8 cellular contexts compared by ENCODE assay signal in the genomic region with DNA sequence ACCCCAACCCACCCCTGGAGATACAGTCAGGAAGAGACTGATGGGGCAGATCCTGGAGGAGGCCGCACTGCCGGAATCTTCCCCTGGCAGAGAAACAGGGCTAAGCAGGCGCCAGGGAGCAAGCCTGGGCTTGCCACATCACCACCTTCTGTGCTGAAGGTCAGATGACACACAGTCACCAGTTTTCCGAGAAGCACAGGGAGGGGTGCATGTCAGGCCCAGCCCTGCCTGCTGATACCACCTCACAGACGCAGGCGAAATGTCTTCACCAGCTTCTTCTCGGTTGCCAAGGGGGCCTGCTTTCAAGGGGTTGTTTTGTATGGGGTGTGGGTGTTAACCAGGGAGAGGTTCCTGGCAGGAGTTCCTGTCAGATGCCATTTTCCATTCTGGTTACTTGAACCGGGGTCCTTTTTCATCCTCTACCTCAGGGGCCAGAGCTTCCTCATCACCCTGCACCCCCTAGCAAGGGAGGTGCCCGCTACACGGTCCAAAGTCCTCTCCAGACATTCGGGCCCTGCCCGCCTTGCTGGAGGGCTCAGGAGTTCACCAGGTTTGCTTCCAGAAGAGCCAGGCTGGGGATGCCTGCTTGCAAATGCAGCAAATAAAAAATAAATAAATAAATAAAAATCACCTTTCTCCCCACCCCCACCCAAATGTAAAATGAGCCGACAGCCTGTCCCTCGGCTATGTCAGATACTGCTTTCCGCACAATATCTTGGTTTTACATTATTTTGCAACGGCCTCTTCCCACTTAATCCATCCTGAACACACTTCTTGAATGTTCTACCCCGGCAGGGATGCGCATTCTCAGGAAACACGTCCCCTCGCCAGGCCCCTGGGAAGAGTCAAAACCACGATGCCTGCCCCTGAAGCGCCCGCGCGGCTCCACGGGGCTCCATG. TPM values are rescaled to one million over a fixed set of nuclear protein-coding genes. Genes with fewer than 3 reads are reported as not detected.
DNase-seq lines count a peak whose midpoint lies in the region; ATAC-seq, FAIRE-seq and TF ChIP-seq lines count a peak whose summit lies in the region.

No MANE protein-coding gene starts in this region.

- CTCF ChIA-PET in K562 (lab: Yijun Ruan, JAX; ENCODE audit: low intra/inter-chr PET ratio) = no interaction called here

- ATAC-seq in GM18498 (IDR thresholded peaks at IDR 0.05; ENCODE audit: unreplicated experiment) (peak; percentile 17), K562 (no peak), HG02623 (IDR thresholded peaks at IDR 0.05; ENCODE audit: unreplicated experiment) (no peak), HG02981 (IDR thresholded peaks at IDR 0.05; ENCODE audit: unreplicated experiment) (no peak)

- no peak for TF ChIP-seq RAD21 in K562 (CRISPR knock-in tag; conservative IDR thresholded peaks at IDR 0.05 in 1 of 2, IDR thresholded peaks at IDR 0.05 in 1 of 2)

- H3K27me3 ChIP-seq in K562 (ENCODE audit: control insufficient read depth in 2 of 2, insufficient read depth in 2 of 2, low read length in 2 of 2) = no peaks in the 10 kb centered on the region
- H3K27me3 ChIP-seq in iPS DF 6.9 (ENCODE audit: control insufficient read depth, insufficient read depth, low read length) = no peaks in the 10 kb centered on the region
- no peaks in the 10 kb centered on the region for H3K27me3 ChIP-seq in sigmoid colon

- TF ChIP-seq CTCF in K562 (IDR thresholded peaks at IDR 0.05 in 2 of 3, conservative IDR thresholded peaks at IDR 0.05 in 1 of 3; ENCODE audit: insufficient read depth in 2 of 3, low read depth in 1 of 3, low read length in 3 of 3) = no peak
- TF ChIP-seq CTCF in sigmoid colon (IDR thresholded peaks at IDR 0.05) = no peak

- H4K20me1 ChIP-seq in K562 (replicated peaks; ENCODE audit: control insufficient read depth, insufficient read depth, low read length) = peaks cover 37% of the 10 kb centered on the region

- TF ChIP-seq POLR2A in K562 (conservative IDR thresholded peaks at IDR 0.05) = peak; percentile 69
- TF ChIP-seq POLR2A in sigmoid colon (IDR thresholded peaks at IDR 0.05) = peak; percentile 59 to 66

- H3K4me3 ChIP-seq in K562 (peak overlapping the region; percentile 79), iPS DF 6.9 (ENCODE audit: low read length) (peak overlapping the region; percentile 38; the same call in 1 of the 2 replicates), sigmoid colon (peak overlapping the region; percentile 74 to 88 (median 78))

- TF ChIP-seq EP300 in K562 (IDR thresholded peaks at IDR 0.05; ENCODE audit: low read length) = peak; percentile 81
- TF ChIP-seq EP300 in sigmoid colon (IDR thresholded peaks at IDR 0.05) = peak; percentile 94 to 100 (median 98)

- H3K9me3 ChIP-seq in K562 (replicated peaks; ENCODE audit: control insufficient read depth, insufficient read depth, low read depth, low read length) (no peaks in the 10 kb centered on the region), iPS DF 6.9 (ENCODE audit: control insufficient read depth, insufficient read depth, low read length) (no peaks in the 10 kb centered on the region), sigmoid colon (no peaks in the 10 kb centered on the region)

- H3K9ac ChIP-seq in K562 (ENCODE audit: insufficient read depth in 1 of 2, low read depth in 2 of 2, low read length in 2 of 2) = peak overlapping the region; percentile 94 to 98

- H2AFZ ChIP-seq in K562 (ENCODE audit: low read depth, low read length) = peak overlapping the region; percentile 15; the same call in 1 of the 2 replicates

- DNase-seq in NCI-H2107 (lab: John Stamatoyannopoulos, UW) (peak; percentile 82), UCSD-AML1 (lab: John Stamatoyannopoulos, UW; ENCODE audit: unreplicated experiment) (peak; percentile 85), K562 (ENCODE audit: extremely low read depth in 1 of 4, low spot score in 3 of 4) (peak in 2 of 4 experiments; percentile 69 to 91), iPS DF 6.9 (ENCODE audit: low read depth, low spot score) (no peak), sigmoid colon (peak; percentile 98)

- FAIRE-seq in K562 (lab: Jason Lieb, UNC) = peak; percentile 78

- peak overlapping the region; percentile 98 for H3K27ac ChIP-seq in K562 (ENCODE audit: extremely low read depth, low read depth, low read length)
- H3K27ac ChIP-seq in iPS DF 6.9 (ENCODE audit: low read length) = no peak overlapping the region
- H3K27ac ChIP-seq in sigmoid colon = peak overlapping the region; percentile 97 to 100 (median 100)

- peaks cover 45 to 59% of the 10 kb centered on the region in 2 experiments for H3K4me1 ChIP-seq in K562 (replicated peaks in 1 of 2; ENCODE audit: control insufficient read depth in 2 of 2, insufficient read depth in 2 of 2, low read length in 2 of 2)
- peaks cover 29% of the 10 kb centered on the region for H3K4me1 ChIP-seq in iPS DF 6.9 (ENCODE audit: control insufficient read depth, insufficient read depth, low read length)
- H3K4me1 ChIP-seq in sigmoid colon = peaks cover 0 to 57% (median 53%) of the 10 kb centered on the region in 4 donors

- H3K9me1 ChIP-seq in K562 (ENCODE audit: control insufficient read depth, insufficient read depth, low read length) = no peaks in the 10 kb centered on the region

- H3K4me2 ChIP-seq in K562 (ENCODE audit: insufficient read depth, low read length) = peak overlapping the region; percentile 91

- in situ Hi-C loops in K562 (cut with MboI) = no loop called here

- POLR2A ChIA-PET in K562 (lab: Yijun Ruan, JAX) = interaction anchor here (0.5 to 17.3 kb wide), 22 partner anchors 9 to 893 kb away, joined by 3 to 1349 read pairs (median 4); a partner anchor contains a TSS

- under 1% methylated on average over 26 of the region's 26 CpGs for WGBS in K562 (ENCODE audit: insufficient coverage, low coverage, missing lambda C conversion rate)
- WGBS in iPS DF 6.9 (ENCODE audit: insufficient coverage, insufficient read length) = no CpG with 5 or more reads among the region's 26 CpGs
- 1 to 2% methylated on average over 26 of the region's 26 CpGs for WGBS in sigmoid colon, 2 donors

- intact Hi-C loops in K562 (cut with micrococcal nuclease) = loop anchor here (1.0 kb wide), 1 partner anchor 76 kb away; no protein-coding TSS in a partner anchor
- intact Hi-C loops in sigmoid colon (cut with DNase I) = loop anchor here (1.0 to 5.0 kb wide), 2 partner anchors 56 to 151 kb away; a partner anchor contains a TSS

- TSS peak; percentile 89 for BruUV-seq in K562 (replicated peaks; lab: Mats Ljungman, UMichigan)

- peaks cover 92% of the 10 kb centered on the region for H3K79me2 ChIP-seq in K562 (ENCODE audit: control insufficient read depth, insufficient read depth, low read length)

- H3K36me3 ChIP-seq in K562 (ENCODE audit: control insufficient read depth, insufficient read depth, low read length) (peaks cover 37% of the 10 kb centered on the region), iPS DF 6.9 (ENCODE audit: control insufficient read depth, insufficient read depth, low read length) (no peaks in the 10 kb centered on the region), sigmoid colon (peaks cover 5 to 33% (median 18%) of the 10 kb centered on the region in 4 donors)

RNA-seq across cellular contexts. Expression of a gene that starts 1.1 kb away (rescaled TPM):
- total RNA-seq in K562 (2011; cell fraction: chromatin; rRNA removed; ENCODE audit: low replicate concordance) = 684 and 1,510 TPM in 2 replicates
- 291 and 321 TPM in 2 replicates for total RNA-seq in K562 (2011; cell fraction: nucleolus; rRNA removed)
- total RNA-seq in K562 (2011; cell fraction: nucleoplasm; rRNA removed) = 737 and 1,283 TPM in 2 replicates
- total RNA-seq in K562 (2014; rRNA removed) = 15.2 and 20.1 TPM in 2 replicates
- total RNA-seq in K562 (2014; rRNA removed; fragmentation: Illumina TruSeq; extraction: Trizol) = 62.8 and 76.9 TPM in 2 replicates
- total RNA-seq in K562 (2015; rRNA removed; fragmentation: Illumina TruSeq; extraction: Trizol) = 26.3 and 31.5 TPM in 2 replicates
- 129 and 208 TPM in 2 replicates for total RNA-seq in K562 (2021)
- 56.2 and 171 TPM in 2 replicates for polyA plus RNA-seq in K562 (2011; rRNA removed)
- 45.5 and 49.2 TPM in 2 replicates for polyA plus RNA-seq in K562 (2011; cell fraction: cytosol; rRNA removed)
- 234 and 651 TPM in 2 replicates for polyA plus RNA-seq in K562 (2011; cell fraction: nucleus; rRNA removed)
- 312 and 328 TPM in 2 replicates for polyA plus RNA-seq in K562 (2012)
- polyA plus RNA-seq in K562 (2014; fragmentation: Illumina TruSeq; extraction: Trizol) = 137 and 146 TPM in 2 replicates
- polyA plus RNA-seq in K562 (2014; fragmentation: Nextera tagmentation; extraction: Ambion mirVana) = 10 to 100 TPM; 22.8 to 30.1 TPM
- polyA plus RNA-seq in K562 (2014; rRNA removed) = 382 and 389 TPM in 2 replicates
- 92.6 and 137 TPM in 2 replicates for polyA minus RNA-seq in K562 (2011; rRNA and poly(A)+ RNA removed)
- polyA minus RNA-seq in K562 (2011; cell fraction: cytosol; rRNA and poly(A)+ RNA removed) = 19.9 and 35.6 TPM in 2 replicates
- polyA minus RNA-seq in K562 (2011; cell fraction: nucleus; rRNA and poly(A)+ RNA removed) = 168 and 220 TPM in 2 replicates
- total RNA-seq in sigmoid colon = 100 to 1,000 TPM; 142 to 573 (median 268) TPM
- polyA plus RNA-seq in sigmoid colon = 100 to 1,000 TPM in 1 of 3 donors, 10 to 100 TPM in 2; 26.8 to 587 (median 78.7) TPM

RNA-seq across cellular contexts. Expression of a gene that starts 35.0 kb away (rescaled TPM):
- 28.5 and 83.6 TPM in 2 replicates for total RNA-seq in K562 (2011; cell fraction: chromatin; rRNA removed; ENCODE audit: low replicate concordance)
- total RNA-seq in K562 (2011; cell fraction: nucleolus; rRNA removed) = 89.6 and 96.9 TPM in 2 replicates
- 32.8 and 36.5 TPM in 2 replicates for total RNA-seq in K562 (2011; cell fraction: nucleoplasm; rRNA removed)
- 34.6 and 46.5 TPM in 2 replicates for total RNA-seq in K562 (2014; rRNA removed)
- 6.2 and 8.6 TPM in 2 replicates for total RNA-seq in K562 (2014; rRNA removed; fragmentation: Illumina TruSeq; extraction: Trizol)
- total RNA-seq in K562 (2015; rRNA removed; fragmentation: Illumina TruSeq; extraction: Trizol) = 15.0 and 15.8 TPM in 2 replicates
- 44.2 and 54.5 TPM in 2 replicates for total RNA-seq in K562 (2021)
- 16.0 and 19.9 TPM in 2 replicates for polyA plus RNA-seq in K562 (2011; rRNA removed)
- polyA plus RNA-seq in K562 (2011; cell fraction: cytosol; rRNA removed) = 24.0 and 43.0 TPM in 2 replicates
- polyA plus RNA-seq in K562 (2011; cell fraction: nucleus; rRNA removed) = 25.1 and 46.6 TPM in 2 replicates
- polyA plus RNA-seq in K562 (2012) = 21.4 and 22.5 TPM in 2 replicates
- polyA plus RNA-seq in K562 (2014; fragmentation: Illumina TruSeq; extraction: Trizol) = 12.0 and 19.4 TPM in 2 replicates
- 1 to 10 TPM; 4.5 to 5.0 TPM for polyA plus RNA-seq in K562 (2014; fragmentation: Nextera tagmentation; extraction: Ambion mirVana)
- 33.4 and 41.7 TPM in 2 replicates for polyA plus RNA-seq in K562 (2014; rRNA removed)
- 8.4 and 13.5 TPM in 2 replicates for polyA minus RNA-seq in K562 (2011; rRNA and poly(A)+ RNA removed)
- polyA minus RNA-seq in K562 (2011; cell fraction: cytosol; rRNA and poly(A)+ RNA removed) = 21.0 and 21.1 TPM in 2 replicates
- 28.1 and 34.6 TPM in 2 replicates for polyA minus RNA-seq in K562 (2011; cell fraction: nucleus; rRNA and poly(A)+ RNA removed)
- total RNA-seq in sigmoid colon = 10 to 100 TPM; 10.7 to 27.5 (median 15.6) TPM
- polyA plus RNA-seq in sigmoid colon = 10 to 100 TPM; 21.6 to 29.0 (median 25.2) TPM

RNA-seq across cellular contexts. Expression of a gene that starts 39.0 kb away (rescaled TPM):
- 2.5 and 2.9 TPM in 2 replicates for total RNA-seq in K562 (2011; cell fraction: chromatin; rRNA removed; ENCODE audit: low replicate concordance)
- total RNA-seq in K562 (2011; cell fraction: nucleolus; rRNA removed) = 2.7 and 3.6 TPM in 2 replicates
- 2.3 and 2.7 TPM in 2 replicates for total RNA-seq in K562 (2011; cell fraction: nucleoplasm; rRNA removed)
- total RNA-seq in K562 (2014; rRNA removed) (0.82 and 2.3 TPM in 2 replicates), K562 (2014; rRNA removed; fragmentation: Illumina TruSeq; extraction: Trizol) (0.55 and 0.57 TPM in 2 replicates), K562 (2015; rRNA removed; fragmentation: Illumina TruSeq; extraction: Trizol) (0.40 and 0.45 TPM in 2 replicates), K562 (2021) (0.92 and 2.2 TPM in 2 replicates), sigmoid colon (1 to 10 TPM; 2.5 to 8.9 (median 6.0) TPM)
- polyA plus RNA-seq in K562 (2011; rRNA removed) (0.61 and 0.81 TPM in 2 replicates), K562 (2014; fragmentation: Illumina TruSeq; extraction: Trizol) (0.51 and 0.68 TPM in 2 replicates), K562 (2014; fragmentation: Nextera tagmentation; extraction: Ambion mirVana) (under 1 TPM; 0.15 to 0.34 TPM), K562 (2014; rRNA removed) (0.93 and 1.1 TPM in 2 replicates), sigmoid colon (10 to 100 TPM in 1 of 3 donors, 1 to 10 TPM in 2; 1.2 to 12.8 (median 2.5) TPM)
- polyA plus RNA-seq in K562 (2011; cell fraction: cytosol; rRNA removed) = 0.49 and 0.85 TPM in 2 replicates
- 1.2 and 3.9 TPM in 2 replicates for polyA plus RNA-seq in K562 (2011; cell fraction: nucleus; rRNA removed)
- polyA plus RNA-seq in K562 (2012) = 1.3 and 1.4 TPM in 2 replicates
- 0.35 and 0.42 TPM in 2 replicates for polyA minus RNA-seq in K562 (2011; rRNA and poly(A)+ RNA removed)
- 0.76 and 0.91 TPM in 2 replicates for polyA minus RNA-seq in K562 (2011; cell fraction: cytosol; rRNA and poly(A)+ RNA removed)
- 0.40 and 0.56 TPM in 2 replicates for polyA minus RNA-seq in K562 (2011; cell fraction: nucleus; rRNA and poly(A)+ RNA removed)
